1 cellular context compared by ENCODE assay signal in the genomic region with DNA sequence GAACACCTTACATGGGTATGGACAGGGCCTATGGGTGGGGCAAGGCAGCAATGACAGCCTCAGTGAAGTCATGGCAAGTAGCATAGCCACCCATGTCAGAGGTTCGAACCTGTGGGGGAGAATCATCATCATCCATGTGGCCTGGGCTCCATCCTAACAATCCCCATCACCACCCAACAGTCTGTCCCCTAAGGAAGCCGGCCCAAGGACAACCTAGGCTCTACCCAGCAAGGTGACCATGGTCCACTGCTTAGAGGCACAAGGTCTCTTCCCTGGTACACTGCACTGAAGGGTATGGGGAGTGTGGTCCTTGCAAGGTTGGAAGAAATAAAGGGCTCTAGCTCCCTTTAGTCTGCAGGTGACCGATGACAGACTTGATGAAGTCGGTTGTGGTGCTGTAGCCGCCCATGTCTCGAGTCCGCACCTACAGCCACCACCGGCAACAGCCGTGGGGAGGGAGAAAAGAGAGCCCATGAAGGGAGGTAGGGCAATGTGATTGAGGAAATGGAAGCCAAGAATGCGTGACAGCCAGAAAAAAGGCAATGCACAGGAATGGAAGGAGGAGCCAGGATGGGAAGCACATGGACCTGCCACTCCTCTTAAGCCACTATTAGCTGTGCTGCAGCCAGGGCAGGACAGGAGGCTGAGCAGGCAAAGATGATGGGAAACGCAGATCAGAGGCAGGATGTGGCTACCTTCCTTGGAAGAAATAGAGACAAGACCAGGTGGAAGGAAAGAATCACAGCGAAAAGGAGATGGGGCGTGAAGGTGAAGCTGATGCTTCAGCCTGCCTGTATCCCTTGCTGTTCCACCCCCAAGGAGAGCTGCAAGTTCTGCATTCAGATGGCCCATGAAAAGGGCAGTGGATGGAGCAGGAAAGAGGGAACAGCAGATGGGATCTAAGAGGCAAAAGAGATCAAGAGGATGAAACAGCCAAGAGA.
TF ChIP-seq lines count a peak whose summit lies in the region.

No MANE protein-coding gene starts in this region.

TF ChIP-seq in H1, 55 proteins besides CTCF, POLR2A, EP300 and RAD21 (continued from another document):
- TF ChIP-seq SIN3A (conservative IDR thresholded peaks at IDR 0.05 in 1 of 2, IDR thresholded peaks at IDR 0.05 in 1 of 2; ENCODE audit: low read depth in 1 of 2, low read length in 2 of 2) = no peak; a peak in 1 of 4 replicates
- TF ChIP-seq RXRA (IDR thresholded peaks at IDR 0.05; ENCODE audit: insufficient read depth, low read depth, low read length) = no peak
- peak; percentile 83 for TF ChIP-seq POLR2AphosphoS5 (IDR thresholded peaks at IDR 0.05; ENCODE audit: low read depth, low read length)
- TF ChIP-seq, protein P1, sequence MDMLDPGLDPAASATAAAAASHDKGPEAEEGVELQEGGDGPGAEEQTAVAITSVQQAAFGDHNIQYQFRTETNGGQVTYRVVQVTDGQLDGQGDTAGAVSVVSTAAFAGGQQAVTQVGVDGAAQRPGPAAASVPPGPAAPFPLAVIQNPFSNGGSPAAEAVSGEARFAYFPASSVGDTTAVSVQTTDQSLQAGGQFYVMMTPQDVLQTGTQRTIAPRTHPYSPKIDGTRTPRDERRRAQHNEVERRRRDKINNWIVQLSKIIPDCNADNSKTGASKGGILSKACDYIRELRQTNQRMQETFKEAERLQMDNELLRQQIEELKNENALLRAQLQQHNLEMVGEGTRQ (IDR thresholded peaks at IDR 0.05; ENCODE audit: low read length) = no peak
- no peak for TF ChIP-seq RFX5 (IDR thresholded peaks at IDR 0.05; ENCODE audit: borderline replicate concordance, low read depth, low read length)
- no peak for TF ChIP-seq SIRT6 (IDR thresholded peaks at IDR 0.05; ENCODE audit: low read length)
- TF ChIP-seq TAF7 (optimal IDR thresholded peaks at IDR 0.05; ENCODE audit: borderline replicate concordance, low read depth, low read length) = peak; percentile 31
- no peak for TF ChIP-seq KDM5A (IDR thresholded peaks at IDR 0.05; ENCODE audit: low read length)
